ENCODE assay signal across 15 cellular contexts in the genomic region with DNA sequence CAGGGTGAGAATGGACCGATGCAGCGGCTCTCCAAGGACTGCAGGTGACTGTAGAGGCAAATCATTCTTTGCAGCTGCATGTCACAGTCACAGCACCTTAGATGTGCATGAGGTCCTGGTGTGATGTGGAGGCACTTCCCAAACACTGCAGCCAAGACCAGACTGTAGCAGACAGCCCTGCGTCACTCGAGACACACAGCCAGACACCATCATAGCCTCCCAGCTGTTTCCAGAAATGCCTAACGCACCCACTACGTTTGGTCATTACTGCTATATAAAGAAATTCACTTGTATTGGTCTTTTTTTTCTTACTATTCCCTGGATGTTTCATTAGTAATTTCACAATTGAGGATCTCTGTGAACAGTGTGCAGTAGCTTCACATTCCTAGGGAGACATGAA.
A peak's percentile ranks its signal among the peaks of the same experiment; 100 is the strongest.
DNase-seq lines count a peak whose midpoint lies in the region; ATAC-seq, FAIRE-seq and TF ChIP-seq lines count a peak whose summit lies in the region.
"Had no signal": no experiment of that assay in that cellular context is flagged by ENCODE, and none has a peak within 500 bp of the region (broad histone marks: within the 10 kb centered on the region; RNA-seq: fewer than 3 reads in every experiment).

No MANE protein-coding gene starts in this region.

- POLR2A ChIA-PET in CD4-positive, alpha-beta memory T cell (lab: Charles Lee; ENCODE audit: partially characterized antibody): interaction anchor here (2.1 kb wide), 1 partner anchor 27 kb away, joined by 16 read pairs; no protein-coding TSS in a partner anchor
- POLR2A ChIA-PET in H1 (lab: Charles Lee; ENCODE audit: partially characterized antibody): no interaction called here

- intact Hi-C loops in CD4-positive, alpha-beta memory T cell (cut with micrococcal nuclease): no loop called here

- H3K14ac ChIP-seq in H1 (ENCODE audit: insufficient read length): no peak overlapping the region

- H3K4me1 ChIP-seq in CD4-positive, CD25-positive, alpha-beta regulatory T cell (ENCODE audit: control insufficient read depth, insufficient read depth, low read length, poor library complexity, severe bottlenecking): no peaks in the 10 kb centered on the region
- no peaks in the 10 kb centered on the region for H3K4me1 ChIP-seq in CD4-positive, alpha-beta memory T cell (ENCODE audit: insufficient read depth, low read length)
- peaks cover 0 to 2% (median 0%) of the 10 kb centered on the region in 4 experiments; a peak in 1 of 7 replicates for H3K4me1 ChIP-seq in H1 (replicated peaks in 1 of 4; ENCODE audit: control insufficient read depth in 3 of 4, insufficient read depth in 4 of 4, low read length in 3 of 4)

- no peaks in the 10 kb centered on the region for H4K20me1 ChIP-seq in H1 (replicated peaks in 1 of 2; ENCODE audit: control insufficient read depth in 1 of 2, insufficient read depth in 2 of 2, low read length in 2 of 2)

- no peak overlapping the region for H2BK15ac ChIP-seq in H1 (ENCODE audit: low read length)

- no peak for DNase-seq in CD4-positive, CD25-positive, alpha-beta regulatory T cell
- DNase-seq in CD4-positive, alpha-beta memory T cell: no peak
- DNase-seq in H1 (ENCODE audit: low read depth in 1 of 2, low spot score in 2 of 2): no peak
- no peak for DNase-seq in effector memory CD8-positive, alpha-beta T cell
- DNase-seq: C1 segment of cervical spinal cord, DMS53, GF-D8, GM23248, H9 had no signal

- FAIRE-seq in H1 (lab: Jason Lieb, UNC): no peak
- FAIRE-seq: A204.1 had no signal

- H2BK20ac ChIP-seq in H1 (ENCODE audit: low read length): no peak overlapping the region

- no peak for TF ChIP-seq POLR2A in H1 (IDR thresholded peaks at IDR 0.05; ENCODE audit: control extremely low read depth in 1 of 2, low read depth in 2 of 2, low read length in 2 of 2)

- H2AK5ac ChIP-seq in H1 (ENCODE audit: low read depth, low read length): no peak overlapping the region

- H3K4me1 Mint-ChIP-seq in CD4-positive, CD25-positive, alpha-beta regulatory T cell: peaks cover 0 to 9% (median 5%) of the 10 kb centered on the region in 4 donors
- H3K4me1 Mint-ChIP-seq in CD4-positive, alpha-beta memory T cell: peaks cover 10 to 20% (median 11%) of the 10 kb centered on the region in 4 donors
- H3K4me1 Mint-ChIP-seq in nephron: peaks cover 45% of the 10 kb centered on the region
- peaks cover 9 to 12% of the 10 kb centered on the region in 2 donors for H3K4me1 Mint-ChIP-seq in effector memory CD8-positive, alpha-beta T cell (ENCODE audit: low read depth in 2 of 2)
- H3K4me1 Mint-ChIP-seq: B cell, IgD-negative memory B cell had no signal

- H3K4ac ChIP-seq in H1 (replicated peaks; ENCODE audit: insufficient read length, low read depth, low read length): no peak overlapping the region

- H2BK120ac ChIP-seq in H1 (replicated peaks; ENCODE audit: low read depth, low read length): no peak overlapping the region

- H2AFZ ChIP-seq in H1 (ENCODE audit: low read length): peak overlapping the region; percentile 81; the same call in 1 of the 2 replicates
- H2AFZ ChIP-seq: GM23248 had no signal

- no peak overlapping the region for H3K4me3 ChIP-seq in CD4-positive, CD25-positive, alpha-beta regulatory T cell (ENCODE audit: low read depth, low read length)
- no peak overlapping the region for H3K4me3 ChIP-seq in CD4-positive, alpha-beta memory T cell (ENCODE audit: low read length in 2 of 2)
- H3K4me3 ChIP-seq in H1 (ENCODE audit: extremely low read depth in 1 of 4, insufficient read depth in 2 of 4, low read depth in 3 of 4, low read length in 4 of 4): no peak overlapping the region
- H3K4me3 ChIP-seq: GM23248 had no signal

- H3K27me3 Mint-ChIP-seq in CD4-positive, CD25-positive, alpha-beta regulatory T cell: no peaks in the 10 kb centered on the region
- peaks cover 0 to 3% of the 10 kb centered on the region in 2 donors for H3K27me3 Mint-ChIP-seq in CD4-positive, alpha-beta memory T cell
- peaks cover 12% of the 10 kb centered on the region for H3K27me3 Mint-ChIP-seq in nephron (ENCODE audit: low read depth)
- H3K27me3 Mint-ChIP-seq in effector memory CD8-positive, alpha-beta T cell: peaks cover 14 to 33% of the 10 kb centered on the region in 2 donors

- WGBS in H1 (ENCODE audit: extremely low coverage in 1 of 2, insufficient coverage in 1 of 2, insufficient read length in 1 of 2, insufficient replicate concordance in 2 of 2, low coverage in 1 of 2, low lambda C conversion rate in 2 of 2, missing lambda C conversion rate in 1 of 2), 2 experiments: 93% methylated on average over 6 of the region's 6 CpGs; no CpG with 5 or more reads in 1 of the 2 experiments

- no peak overlapping the region for H4K91ac ChIP-seq in H1 (replicated peaks; ENCODE audit: insufficient read length, low read length)

- CTCF ChIA-PET in CD4-positive, alpha-beta memory T cell (lab: Charles Lee; ENCODE audit: partially characterized antibody): no interaction called here
- CTCF ChIA-PET in H1 (lab: Charles Lee; ENCODE audit: partially characterized antibody): interaction anchor here (1.0 to 1.7 kb wide), 2 partner anchors 26 to 73 kb away, joined by 3 to 5 read pairs; no protein-coding TSS in a partner anchor

- H3K4me2 ChIP-seq in H1 (ENCODE audit: insufficient read depth in 1 of 2, low read depth in 2 of 2, low read length in 2 of 2): no peak overlapping the region

- H2BK12ac ChIP-seq in H1 (ENCODE audit: low read depth, low read length): no peak overlapping the region

- no peak overlapping the region for H3K23ac ChIP-seq in H1 (ENCODE audit: insufficient read length)

- H3K56ac ChIP-seq in H1 (replicated peaks; ENCODE audit: insufficient read length, low read depth, low read length): no peak overlapping the region

- no peaks in the 10 kb centered on the region for H3K36me3 Mint-ChIP-seq in CD4-positive, CD25-positive, alpha-beta regulatory T cell
- H3K36me3 Mint-ChIP-seq in CD4-positive, alpha-beta memory T cell: no peaks in the 10 kb centered on the region
- no peaks in the 10 kb centered on the region for H3K36me3 Mint-ChIP-seq in nephron (ENCODE audit: low read depth)
- no peaks in the 10 kb centered on the region for H3K36me3 Mint-ChIP-seq in effector memory CD8-positive, alpha-beta T cell (ENCODE audit: insufficient read depth)
- H3K36me3 Mint-ChIP-seq: IgD-negative memory B cell had no signal

- TF ChIP-seq RAD21 in H1 (IDR thresholded peaks at IDR 0.05 in 1 of 2, conservative IDR thresholded peaks at IDR 0.05 in 1 of 2; ENCODE audit: low read depth in 2 of 2, low read length in 2 of 2): no peak

- peak overlapping the region in 2 of 3 donors; percentile 42 to 67 for H3K27ac Mint-ChIP-seq in CD4-positive, CD25-positive, alpha-beta regulatory T cell
- peak overlapping the region in 2 of 7 donors; percentile 52 to 81 for H3K27ac Mint-ChIP-seq in CD4-positive, alpha-beta memory T cell
- H3K27ac Mint-ChIP-seq in nephron: peak overlapping the region in 2 of 3 experiments; percentile 25 to 30
- H3K27ac Mint-ChIP-seq in effector memory CD8-positive, alpha-beta T cell: peak overlapping the region in 1 of 2 donors; percentile 33
- H3K27ac Mint-ChIP-seq: B cell had no signal

- no peak for TF ChIP-seq CTCF in H1 (IDR thresholded peaks at IDR 0.05; ENCODE audit: control extremely low read depth in 1 of 3, insufficient read depth in 1 of 3, low read depth in 1 of 3, low read length in 3 of 3)
- TF ChIP-seq CTCF in nephron (IDR thresholded peaks at IDR 0.05; ENCODE audit: unreplicated experiment in 3 of 3): no peak

- no peak overlapping the region for H4K5ac ChIP-seq in H1 (ENCODE audit: insufficient read length, low read depth, low read length)

- H3K27me3 ChIP-seq in CD4-positive, CD25-positive, alpha-beta regulatory T cell (ENCODE audit: control insufficient read depth, insufficient read depth, low read length): no peaks in the 10 kb centered on the region
- no peaks in the 10 kb centered on the region for H3K27me3 ChIP-seq in CD4-positive, alpha-beta memory T cell (ENCODE audit: insufficient read depth, low read length)
- H3K27me3 ChIP-seq in H1 (replicated peaks in 1 of 4; ENCODE audit: control insufficient read depth in 3 of 4, extremely low read depth in 1 of 4, insufficient read depth in 3 of 4, low read length in 3 of 4): no peaks in the 10 kb centered on the region

- no peak overlapping the region for H3K9ac ChIP-seq in H1 (replicated peaks in 1 of 4; ENCODE audit: extremely low read depth in 1 of 4, low read depth in 3 of 4, low read length in 3 of 4)
- H3K9ac ChIP-seq: GM23248 had no signal

- no peak overlapping the region for H3K18ac ChIP-seq in H1 (ENCODE audit: extremely low read depth, low read length)

- peaks cover 0 to 5% (median 2%) of the 10 kb centered on the region in 7 donors for H3K9me3 Mint-ChIP-seq in CD4-positive, CD25-positive, alpha-beta regulatory T cell
- H3K9me3 Mint-ChIP-seq in CD4-positive, alpha-beta memory T cell: peaks cover 0 to 7% (median 0%) of the 10 kb centered on the region in 8 donors
- H3K9me3 Mint-ChIP-seq in nephron: peaks cover 2% of the 10 kb centered on the region
- no peaks in the 10 kb centered on the region for H3K9me3 Mint-ChIP-seq in effector memory CD8-positive, alpha-beta T cell

- H2BK5ac ChIP-seq in H1 (ENCODE audit: low read depth, low read length): no peak overlapping the region

- no peaks in the 10 kb centered on the region for H3K36me3 ChIP-seq in CD4-positive, CD25-positive, alpha-beta regulatory T cell (ENCODE audit: control insufficient read depth, insufficient read depth, low read length)
- no peaks in the 10 kb centered on the region for H3K36me3 ChIP-seq in CD4-positive, alpha-beta memory T cell (ENCODE audit: insufficient read depth, low read length)
- H3K36me3 ChIP-seq in H1 (ENCODE audit: control insufficient read depth in 2 of 4, insufficient read depth in 4 of 4, low read length in 3 of 4): no peaks in the 10 kb centered on the region

- H4K8ac ChIP-seq in H1 (ENCODE audit: extremely low read depth, insufficient read depth, low read length): no peak overlapping the region

- no peaks in the 10 kb centered on the region for H3K9me3 ChIP-seq in CD4-positive, CD25-positive, alpha-beta regulatory T cell (ENCODE audit: control insufficient read depth in 2 of 2, low read length in 2 of 2)
- no peaks in the 10 kb centered on the region for H3K9me3 ChIP-seq in CD4-positive, alpha-beta memory T cell (ENCODE audit: control insufficient read depth in 1 of 2, low read length in 2 of 2)
- no peaks in the 10 kb centered on the region for H3K9me3 ChIP-seq in H1 (ENCODE audit: insufficient read depth in 2 of 2, low read depth in 1 of 2, low read length in 1 of 2)

- no peaks in the 10 kb centered on the region for H3K79me2 ChIP-seq in H1 (ENCODE audit: control insufficient read depth in 1 of 2, insufficient read depth in 2 of 2, low read length in 2 of 2)

- no peak for TF ChIP-seq EP300 in H1 (IDR thresholded peaks at IDR 0.05; ENCODE audit: borderline replicate concordance in 1 of 2, low read depth in 2 of 2, low read length in 2 of 2)

- no peak overlapping the region for H3K27ac ChIP-seq in CD4-positive, CD25-positive, alpha-beta regulatory T cell (ENCODE audit: insufficient read depth, low read length, poor library complexity, severe bottlenecking)
- H3K27ac ChIP-seq in CD4-positive, alpha-beta memory T cell (ENCODE audit: low read depth, low read length): no peak overlapping the region
- H3K27ac ChIP-seq in H1 (ENCODE audit: low read depth, low read length): no peak overlapping the region
- H3K27ac ChIP-seq: GM23248 had no signal

- H3K23me2 ChIP-seq in H1 (ENCODE audit: low read depth, low read length): no peaks in the 10 kb centered on the region; the same call in 1 of the 2 replicates

- no peaks in the 10 kb centered on the region for H3K79me1 ChIP-seq in H1 (ENCODE audit: low read depth, low read length)

- ATAC-seq in CD4-positive, CD25-positive, alpha-beta regulatory T cell (ENCODE audit: low read depth in 2 of 2): no peak
- ATAC-seq in GM18867 (IDR thresholded peaks at IDR 0.05; ENCODE audit: unreplicated experiment) (no peak), GM21786 (IDR thresholded peaks at IDR 0.05; ENCODE audit: unreplicated experiment) (no peak)
- no peak for ATAC-seq in effector memory CD8-positive, alpha-beta T cell (replicated peaks)

- H3K4me3 Mint-ChIP-seq in CD4-positive, CD25-positive, alpha-beta regulatory T cell: no peak overlapping the region
- H3K4me3 Mint-ChIP-seq in CD4-positive, alpha-beta memory T cell: peak overlapping the region in 5 of 8 donors; percentile 48 to 67 (median 59)
- no peak overlapping the region for H3K4me3 Mint-ChIP-seq in nephron
- no peak overlapping the region for H3K4me3 Mint-ChIP-seq in effector memory CD8-positive, alpha-beta T cell
- H3K4me3 Mint-ChIP-seq: B cell, H9, IgD-negative memory B cell had no signal

Comparison
In these comparisons a context has a peak if more than half of its experiments do, and no peak if none do; other contexts are left out.
1. H3K4me3 Mint-ChIP-seq: peak in CD4-positive, alpha-beta memory T cell (5 of 8); none in CD4-positive, CD25-positive, alpha-beta regulatory T cell (0 of 4), nephron (0 of 3) and effector memory CD8-positive, alpha-beta T cell (0 of 2).